ENCODE assay signal across 10 cellular contexts in genomic region chr5:56481998-56482698, GRCh38.
DNase-seq lines count a peak whose midpoint lies in the region; ATAC-seq, FAIRE-seq and TF ChIP-seq lines count a peak whose summit lies in the region.
"Had no signal": no experiment of that assay in that cellular context is flagged by ENCODE, and none has a peak within 500 bp of the region (broad histone marks: within the 10 kb centered on the region; RNA-seq: fewer than 3 reads in every experiment).

No MANE protein-coding gene starts in this region.

- H3K4me1 ChIP-seq in A549: 0 out of 3 replicates have a peak, but pooled peaks cover 8% of the 10 kb centered on the region
- H3K4me1 ChIP-seq in mucosa of rectum (ENCODE audit: control insufficient read depth in 2 of 2, insufficient read depth in 2 of 2, low read length in 2 of 2): peaks cover 3 to 13% of the 10 kb centered on the region in 2 donors
- peaks cover 12% of the 10 kb centered on the region for H3K4me1 ChIP-seq in HAP-1

- CTCF ChIA-PET in A549 (lab: Yijun Ruan, JAX): interaction anchor here (0.8 to 2.3 kb wide), 5 partner anchors 9 to 212 kb away, joined by 3 to 13 read pairs (median 4); no protein-coding TSS in a partner anchor

- peaks cover 4 to 16% (median 9%) of the 10 kb centered on the region in 5 experiments for H3K9me3 Mint-ChIP-seq in brain

- H3K4me1 Mint-ChIP-seq in brain: peaks cover 26% of the 10 kb centered on the region

- intact Hi-C loops in posterior vena cava (cut with DNase I): loop anchor here in 1 of 2 donors (10.0 kb wide), 1 partner anchor 333 kb away; the partner anchor contains the start of gene MAP3K1

- TF ChIP-seq CTCF in A549 (IDR thresholded peaks at IDR 0.05): no peak; the same call in 2 of the 3 replicates
- TF ChIP-seq CTCF in brain (conservative IDR thresholded peaks at IDR 0.05): no peak

- no peaks in the 10 kb centered on the region for H3K36me3 Mint-ChIP-seq in brain

- in situ Hi-C loops in HAP-1 (cut with MboI; ENCODE audit: low sequenced_read_pairs): no loop called here

- H3K27me3 ChIP-seq in mucosa of rectum (ENCODE audit: control insufficient read depth in 2 of 2, insufficient read depth in 2 of 2, low read length in 2 of 2) (peaks cover 2 to 6% of the 10 kb centered on the region in 2 donors), HAP-1 (ENCODE audit: low read depth) (no peaks in the 10 kb centered on the region)

- H3K9ac ChIP-seq in mucosa of rectum (ENCODE audit: low read depth in 1 of 2, low read length in 2 of 2): peak overlapping the region in 1 of 2 donors; percentile 54

- H3K27ac ChIP-seq in A549 (peak overlapping the region; percentile 78 to 88; a peak in 4 of 6 replicates), mucosa of rectum (ENCODE audit: low read depth in 2 of 2, low read length in 2 of 2) (peak overlapping the region; percentile 87 to 90)

- H3K36me3 ChIP-seq in mucosa of rectum (ENCODE audit: control insufficient read depth in 2 of 2, insufficient read depth in 2 of 2, low read length in 2 of 2) (no peaks in the 10 kb centered on the region), HAP-1 (replicated peaks) (no peaks in the 10 kb centered on the region)

- POLR2A ChIA-PET in A549 (lab: Yijun Ruan, JAX): no interaction called here

- H3K27me3 Mint-ChIP-seq in brain: peaks cover 15% of the 10 kb centered on the region

- no peak for TF ChIP-seq RAD21 in A549 (conservative IDR thresholded peaks at IDR 0.05 in 1 of 2, IDR thresholded peaks at IDR 0.05 in 1 of 2)

- H3K4me3 ChIP-seq in A549 (peak overlapping the region; percentile 71; the same call in 2 of the 3 replicates), mucosa of rectum (ENCODE audit: low read length in 2 of 2) (peak overlapping the region; percentile 58 to 66), HAP-1 (no peak overlapping the region)

- no peak for FAIRE-seq in A549 (lab: Jason Lieb, UNC)
- FAIRE-seq: G401.6 had no signal

- no peaks in the 10 kb centered on the region for H3K9me3 ChIP-seq in A549
- no peaks in the 10 kb centered on the region for H3K9me3 ChIP-seq in mucosa of rectum (ENCODE audit: control insufficient read depth in 2 of 2, low read length in 2 of 2)
- no peaks in the 10 kb centered on the region for H3K9me3 ChIP-seq in HAP-1

- TF ChIP-seq POLR2A in A549 (IDR thresholded peaks at IDR 0.05; ENCODE audit: low read length): no peak

- H3K4me3 Mint-ChIP-seq in brain: peak overlapping the region; percentile 75 to 88 (median 83)

- WGBS in A549 (ENCODE audit: missing lambda C conversion rate): 93% methylated on average over 7 of the region's 7 CpGs

- H3K4me2 ChIP-seq in A549: peak overlapping the region; percentile 86

- TF ChIP-seq EP300 in A549 (IDR thresholded peaks at IDR 0.05): no peak

- ATAC-seq in A549: peak; percentile 23 to 25; a peak in 4 of 6 replicates
- no peak for ATAC-seq in GM21576 (IDR thresholded peaks at IDR 0.05; ENCODE audit: unreplicated experiment)
- ATAC-seq in GM21367 (IDR thresholded peaks at IDR 0.05; ENCODE audit: unreplicated experiment): no peak

- no peak for DNase-seq in A549 (ENCODE audit: low read depth in 1 of 2, low spot score in 1 of 2)
- DNase-seq in LHCN-M2 (ENCODE audit: low read depth): peak; percentile 1
- DNase-seq in HAP-1 (ENCODE audit: low spot score in 2 of 2): no peak
- no peak for DNase-seq in posterior vena cava (ENCODE audit: low spot score)
- DNase-seq: NCI-H1048 had no signal

- peak overlapping the region in 4 of 5 experiments; percentile 28 to 89 (median 78) for H3K27ac Mint-ChIP-seq in brain

TF ChIP-seq in A549, 52 proteins besides CTCF, POLR2A, EP300 and RAD21:
- TF ChIP-seq ZNF302 (CRISPR knock-in tag; IDR thresholded peaks at IDR 0.05): no peak
- no peak for TF ChIP-seq CBX2 (IDR thresholded peaks at IDR 0.05; ENCODE audit: borderline replicate concordance, low read depth)
- TF ChIP-seq USF2 (IDR thresholded peaks at IDR 0.05): no peak

Comparison
In these comparisons a context has a peak if more than half of its experiments do, and no peak if none do; other contexts are left out.
1. ATAC-seq: peak in A549 (2 of 2); none in GM21576 (single experiment) and GM21367 (single experiment).